In the genomic region with DNA sequence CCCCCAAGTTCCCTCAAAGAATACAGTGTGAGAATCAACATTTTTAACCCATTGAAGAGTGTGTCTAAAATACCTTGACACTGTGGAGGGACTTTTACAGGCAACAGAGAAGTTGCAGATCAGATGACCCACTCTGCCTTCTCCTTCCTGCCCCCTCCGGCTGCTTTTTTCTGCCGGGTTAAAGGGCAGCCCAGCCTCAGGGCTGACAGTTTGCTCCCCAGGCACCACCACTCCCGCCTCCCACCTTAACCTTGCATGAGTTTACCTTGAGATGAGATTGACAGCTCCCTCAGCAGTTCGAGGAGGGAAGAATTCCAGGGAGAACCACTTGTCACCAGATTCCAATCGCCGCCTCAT, we compare ENCODE assay signal across 8 cellular contexts.
A peak's percentile ranks its signal among the peaks of the same experiment; 100 is the strongest.
DNase-seq lines count a peak whose midpoint lies in the region; ATAC-seq and TF ChIP-seq lines count a peak whose summit lies in the region.

No MANE protein-coding gene starts in this region.

- H3K4me3 ChIP-seq in HEK293 (ENCODE audit: low read depth, low read length) (peak overlapping the region; percentile 35), adipocyte (ENCODE audit: low read length) (peak overlapping the region; percentile 95), iPS-18a (ENCODE audit: low read length) (peak overlapping the region; percentile 58), skin epidermis (peak overlapping the region; percentile 31 to 57 (median 47))

- H3K4me1 ChIP-seq in HEK293 (ENCODE audit: control insufficient read depth, insufficient read depth, low read length), result peaks cover 4% of the 10 kb centered on the region
- H3K4me1 ChIP-seq in adipocyte (ENCODE audit: control insufficient read depth, insufficient read depth, low read length), result peaks cover 50% of the 10 kb centered on the region
- H3K4me1 ChIP-seq in iPS-18a (ENCODE audit: control insufficient read depth, low read depth, low read length), result peaks cover 29% of the 10 kb centered on the region

- TF ChIP-seq CTCF in HEK293 (tag by site-specific recombination; IDR thresholded peaks at IDR 0.05), result no peak
- TF ChIP-seq CTCF in GM13977 (IDR thresholded peaks at IDR 0.05; ENCODE audit: extremely low read depth, insufficient read depth, missing control alignments), result no peak

- H3K27me3 ChIP-seq in adipocyte (replicated peaks; ENCODE audit: control insufficient read depth, insufficient read depth, low read length), result no peaks in the 10 kb centered on the region
- no peaks in the 10 kb centered on the region for H3K27me3 ChIP-seq in iPS-18a (ENCODE audit: control insufficient read depth, insufficient read depth, low read length)

- POLR2A ChIA-PET in HEK293 (lab: Yijun Ruan, JAX), result interaction anchor here (1.3 to 1.9 kb wide), 3 partner anchors 8 to 106 kb away, joined by 6 to 11 read pairs (median 9); no protein-coding TSS in a partner anchor

- H3K9me3 ChIP-seq in HEK293 (ENCODE audit: control insufficient read depth, insufficient read depth, low read depth, low read length) (no peaks in the 10 kb centered on the region), adipocyte (ENCODE audit: control insufficient read depth, low read length) (no peaks in the 10 kb centered on the region), iPS-18a (ENCODE audit: control insufficient read depth, low read depth, low read length) (no peaks in the 10 kb centered on the region)

- ATAC-seq in HG02610 (IDR thresholded peaks at IDR 0.05; ENCODE audit: unreplicated experiment), result no peak

- H3K9ac ChIP-seq in adipocyte (ENCODE audit: low read length) (peak overlapping the region; percentile 91), iPS-18a (ENCODE audit: low read length) (no peak overlapping the region)

- in situ Hi-C loops in GM13977 (cut with MboI; ENCODE audit: low pct_unique_long_range_greater_than_20kb, low sequenced_read_pairs, unreplicated experiment), result no loop called here

- H3K27ac ChIP-seq in HEK293 (ENCODE audit: extremely low read depth, low read depth, low read length) (no peak overlapping the region), iPS-18a (ENCODE audit: low read length) (no peak overlapping the region), skin epidermis (peak overlapping the region in 19 of 21 experiments; percentile 8 to 99 (median 92))

- CTCF ChIA-PET in HEK293 (lab: Yijun Ruan, JAX), result interaction anchor here (0.6 to 1.3 kb wide), 3 partner anchors 17 to 454 kb away, joined by 3 to 4 read pairs (median 4); no protein-coding TSS in a partner anchor

- DNase-seq in adipocyte (ENCODE audit: low read depth) (peak; percentile 43), GM13977 (ENCODE audit: low spot score) (no peak), SKM-1 treated with dmso at 0.1 percent for 144 hours (lab: John Stamatoyannopoulos, UW; ENCODE audit: unreplicated experiment) (no peak), DMS114 treated with DMSO at 0.1 percent for 48 hours (lab: John Stamatoyannopoulos, UW; ENCODE audit: unreplicated experiment) (no peak)

- H3K36me3 ChIP-seq in HEK293 (ENCODE audit: control insufficient read depth in 2 of 2, insufficient read depth in 1 of 2, low read length in 2 of 2) (peaks cover 0 to 52% of the 10 kb centered on the region in 2 experiments; a peak in 2 of 3 replicates), adipocyte (ENCODE audit: control insufficient read depth, insufficient read depth, low read length, severe bottlenecking) (peaks cover 24% of the 10 kb centered on the region), iPS-18a (ENCODE audit: control insufficient read depth, low read depth, low read length) (peaks cover 14% of the 10 kb centered on the region)

TF ChIP-seq in HEK293, 187 proteins besides CTCF, POLR2A, EP300 and RAD21:
- TF ChIP-seq ZNF132 (tag by site-specific recombination; IDR thresholded peaks at IDR 0.05; ENCODE audit: borderline replicate concordance) (no peak), ZNF184 (tag by site-specific recombination; IDR thresholded peaks at IDR 0.05) (no peak), SP2 (tag by site-specific recombination; IDR thresholded peaks at IDR 0.05) (peak; percentile 21), ZNF302 (tag by site-specific recombination; IDR thresholded peaks at IDR 0.05; ENCODE audit: low read depth) (no peak), ZNF335 (tag by site-specific recombination; conservative IDR thresholded peaks at IDR 0.05) (no peak)
- TF ChIP-seq, protein P1, sequence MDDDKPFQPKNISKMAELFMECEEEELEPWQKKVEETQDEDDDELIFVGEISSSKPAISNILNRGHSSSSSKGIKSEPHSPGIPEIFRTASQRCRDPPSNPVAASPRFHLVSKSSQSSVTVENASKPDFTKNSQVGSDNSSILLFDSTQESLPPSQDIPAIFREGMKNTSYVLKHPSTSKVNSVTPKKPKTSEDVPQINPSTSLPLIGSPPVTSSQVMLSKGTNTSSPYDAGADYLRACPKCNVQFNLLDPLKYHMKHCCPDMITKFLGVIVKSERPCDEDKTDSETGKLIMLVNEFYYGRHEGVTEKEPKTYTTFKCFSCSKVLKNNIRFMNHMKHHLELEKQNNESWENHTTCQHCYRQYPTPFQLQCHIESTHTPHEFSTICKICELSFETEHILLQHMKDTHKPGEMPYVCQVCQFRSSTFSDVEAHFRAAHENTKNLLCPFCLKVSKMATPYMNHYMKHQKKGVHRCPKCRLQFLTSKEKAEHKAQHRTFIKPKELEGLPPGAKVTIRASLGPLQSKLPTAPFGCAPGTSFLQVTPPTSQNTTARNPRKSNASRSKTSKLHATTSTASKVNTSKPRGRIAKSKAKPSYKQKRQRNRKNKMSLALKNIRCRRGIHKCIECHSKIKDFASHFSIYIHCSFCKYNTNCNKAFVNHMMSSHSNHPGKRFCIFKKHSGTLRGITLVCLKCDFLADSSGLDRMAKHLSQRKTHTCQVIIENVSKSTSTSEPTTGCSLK (tag by site-specific recombination; IDR thresholded peaks at IDR 0.05), result no peak

Comparison
In these comparisons a context has a peak if more than half of its experiments do, and no peak if none do; other contexts are left out.
1. H3K27ac ChIP-seq: peak in skin epidermis (19 of 21); none in HEK293 (single experiment) and iPS-18a (single experiment).
2. H3K4me3 ChIP-seq: peak in every context shown above with its lines; median percentile 95 in adipocyte; 58 in iPS-18a; 47 in skin epidermis; 35 in HEK293.